Comparison of ENCODE assay signal across 15 cellular contexts in the genomic region with DNA sequence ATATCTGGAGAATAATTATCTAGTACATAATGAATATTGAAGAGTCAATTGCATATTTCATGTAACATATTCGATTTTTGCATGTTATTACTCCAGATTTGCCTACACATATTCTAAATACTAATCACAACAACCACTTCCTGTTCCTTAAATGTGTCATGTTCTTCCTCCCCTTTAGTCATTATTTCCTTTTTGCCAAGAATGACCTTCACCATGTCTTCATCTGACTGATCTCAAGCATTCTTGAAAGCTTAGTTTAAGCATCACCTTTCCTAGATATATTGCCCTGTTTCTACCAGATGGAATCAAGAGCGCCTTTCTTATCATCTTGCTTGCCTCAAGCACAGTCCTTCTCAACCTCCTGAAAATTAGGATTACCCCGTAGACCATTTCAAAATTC. TPM values are rescaled to one million over a fixed set of nuclear protein-coding genes. Genes with fewer than 3 reads are reported as not detected.
"Had no signal": no experiment of that assay in that cellular context is flagged by ENCODE, and none has a peak within 500 bp of the region (broad histone marks: within the 10 kb centered on the region; RNA-seq: fewer than 3 reads in every experiment).

No MANE protein-coding gene starts in this region.

- H3K27me3 ChIP-seq: breast epithelium, gastrocnemius medialis, sigmoid colon, upper lobe of left lung had no signal

- H3K27ac Mint-ChIP-seq: activated T-cell treated with anti-CD3 and anti-CD28 coated beads, Interleukin-2, amount 50 U/mL, for 72 hours; T-helper 17 cell had no signal

- FAIRE-seq: endometrium, TTC549 had no signal

- ATAC-seq: activated T-cell treated with anti-CD3 and anti-CD28 coated beads, Interleukin-2, amount 50 U/mL, for 72 hours; gastrocnemius medialis; stimulated activated naive CD8-positive, alpha-beta T cell treated with anti-CD3 and anti-CD28 coated beads, Interleukin-15, Interleukin-2, amounts not matched to agents 100 U/mL and 50 U/mL, for 24 hours; T-helper 17 cell had no signal

- DNase-seq: activated naive CD4-positive, alpha-beta T cell; activated T-cell treated with anti-CD3 and anti-CD28 coated beads, Interleukin-2, amount 50 U/mL, for 72 hours; aorta; gastrocnemius medialis; mesendoderm; sigmoid colon; stimulated activated CD4-positive, alpha-beta T cell treated with anti-CD3 and anti-CD28 coated beads, Interleukin-12 subunit alpha, Interleukin-12 subunit beta, amount 100 ng/mL, for 4 hours; stimulated activated naive CD8-positive, alpha-beta T cell treated with anti-CD3 and anti-CD28 coated beads, Interleukin-15, Interleukin-2, amounts not matched to agents 100 U/mL and 50 U/mL, for 24 hours; T-helper 17 cell; upper lobe of left lung had no signal

- H3K4me3 ChIP-seq: breast epithelium, gastrocnemius medialis, sigmoid colon, upper lobe of left lung had no signal

- H3K4me3 Mint-ChIP-seq: activated T-cell treated with anti-CD3 and anti-CD28 coated beads, Interleukin-2, amount 50 U/mL, for 72 hours; T-helper 17 cell had no signal

- H3K36me3 ChIP-seq: breast epithelium, gastrocnemius medialis, sigmoid colon, upper lobe of left lung had no signal

- H3K4me1 Mint-ChIP-seq: T-helper 17 cell had no signal

- H3K27ac ChIP-seq: breast epithelium, gastrocnemius medialis, sigmoid colon, upper lobe of left lung had no signal

- H3K4me1 ChIP-seq: breast epithelium, gastrocnemius medialis, sigmoid colon, upper lobe of left lung had no signal

- H3K9me3 ChIP-seq: breast epithelium, gastrocnemius medialis, sigmoid colon, upper lobe of left lung had no signal

RNA-seq across cellular contexts. Expression of a gene that starts 23.5 kb away (rescaled TPM):
- total RNA-seq: activated T-cell treated with anti-CD3 and anti-CD28 coated beads, Interleukin-2, amount 50 U/mL, for 72 hours; kidney epithelial cell; T-helper 17 cell had no signal
- polyA plus RNA-seq: neural cell had no signal
